Comparison of ENCODE assay signal across 8 cellular contexts in genomic region chr4:1309261-1310010, GRCh38. TPM values are rescaled to one million over a fixed set of nuclear protein-coding genes. Genes with fewer than 3 reads are reported as not detected.
DNase-seq lines count a peak whose midpoint lies in the region; ATAC-seq and FAIRE-seq lines count a peak whose summit lies in the region.

No MANE protein-coding gene starts in this region.

- FAIRE-seq in urothelium cell line (lab: Jason Lieb, UNC) = no peak

- H3K9me3 ChIP-seq in Karpas-422 (ENCODE audit: low read length) = no peaks in the 10 kb centered on the region

- H3K4me1 ChIP-seq in Karpas-422 (ENCODE audit: low read length) = peaks cover 14% of the 10 kb centered on the region

- peak; percentile 72 for ATAC-seq in GM19023 (IDR thresholded peaks at IDR 0.05; ENCODE audit: unreplicated experiment)
- ATAC-seq in activated T-cell treated with anti-CD3 and anti-CD28 coated beads, Interleukin-2, amount 50 U/mL, for 72 hours (replicated peaks in 1 of 2) = peak; percentile 80 to 83
- ATAC-seq in esophagus mucosa = peak; percentile 56

- H3K4me3 ChIP-seq in Karpas-422 (ENCODE audit: low read length) = no peak overlapping the region

- 0 out of 2 replicates have a peak, but pooled peaks cover 11% of the 10 kb centered on the region for H4K20me1 ChIP-seq in Karpas-422 (ENCODE audit: insufficient read depth, low read depth, low read length)

- H3K9ac ChIP-seq in Karpas-422 (ENCODE audit: low read length) = no peak overlapping the region

- H3K36me3 Mint-ChIP-seq in activated T-cell treated with anti-CD3 and anti-CD28 coated beads, Interleukin-2, amount 50 U/mL, for 72 hours (ENCODE audit: insufficient read depth in 2 of 2) = peaks cover 6 to 17% of the 10 kb centered on the region in 2 donors

- DNase-seq in LHCN-M2 (ENCODE audit: low read depth) (peak; percentile 94), middle frontal gyrus (ENCODE audit: extremely low spot score, low spot score) (peak; percentile 65), urothelium cell line (ENCODE audit: low spot score) (no peak), Karpas-422 (no peak)
- DNase-seq in activated T-cell treated with anti-CD3 and anti-CD28 coated beads, Interleukin-2, amount 50 U/mL, for 72 hours = peak; percentile 65 to 75
- DNase-seq in stimulated activated CD8-positive, alpha-beta memory T cell treated with anti-CD3 and anti-CD28 coated beads, Interleukin-2, amount 100 ng/mL, for 48 hours (ENCODE audit: low read depth in 2 of 2) = peak; percentile 50 to 57

- H2AFZ ChIP-seq in Karpas-422 (ENCODE audit: low read length) = no peak overlapping the region

- H3K4me2 ChIP-seq in Karpas-422 (ENCODE audit: low read depth, low read length, poor library complexity, severe bottlenecking) = no peak overlapping the region

- no peaks in the 10 kb centered on the region for H3K9me2 ChIP-seq in Karpas-422 (replicated peaks; ENCODE audit: insufficient read depth, low read length)

- H3K27ac ChIP-seq in Karpas-422 (ENCODE audit: low read length) = no peak overlapping the region

- peaks cover 14% of the 10 kb centered on the region for H3K36me3 ChIP-seq in Karpas-422 (ENCODE audit: insufficient read depth, low read length)

- peaks cover 83% of the 10 kb centered on the region for H3K79me2 ChIP-seq in Karpas-422 (ENCODE audit: low read length)

- peaks cover 51% of the 10 kb centered on the region for H3K4me1 Mint-ChIP-seq in activated T-cell treated with anti-CD3 and anti-CD28 coated beads, Interleukin-2, amount 50 U/mL, for 72 hours (ENCODE audit: low read depth)

- H3K9me3 Mint-ChIP-seq in activated T-cell treated with anti-CD3 and anti-CD28 coated beads, Interleukin-2, amount 50 U/mL, for 72 hours = no peaks in the 10 kb centered on the region

- H3K27me3 Mint-ChIP-seq in activated T-cell treated with anti-CD3 and anti-CD28 coated beads, Interleukin-2, amount 50 U/mL, for 72 hours (ENCODE audit: low read depth) = no peaks in the 10 kb centered on the region

- no peaks in the 10 kb centered on the region for H3K27me3 ChIP-seq in Karpas-422 (ENCODE audit: low read length)

- H3K4me3 Mint-ChIP-seq in activated T-cell treated with anti-CD3 and anti-CD28 coated beads, Interleukin-2, amount 50 U/mL, for 72 hours = peak overlapping the region; percentile 75 to 85

- H3K27ac Mint-ChIP-seq in activated T-cell treated with anti-CD3 and anti-CD28 coated beads, Interleukin-2, amount 50 U/mL, for 72 hours = peak overlapping the region; percentile 11

RNA-seq across cellular contexts. Expression of gene MAEA, which starts 19.7 kb away (rescaled TPM):
- 93.6 and 94.1 TPM in 2 replicates for total RNA-seq in LHCN-M2 (2014; rRNA removed)
- polyA plus RNA-seq in LHCN-M2 (2012) = 61.5 TPM
- total RNA-seq in activated T-cell treated with anti-CD3 and anti-CD28 coated beads, Interleukin-2, amount 50 U/mL, for 72 hours = 10 to 100 TPM; 38.4 to 48.4 TPM
- 59.4 TPM for total RNA-seq in esophagus mucosa
- total RNA-seq in Karpas-422 (2014; rRNA removed; shearing (Covaris generic); ENCODE audit: low replicate concordance) = 31.3 and 54.0 TPM in 2 replicates

RNA-seq across cellular contexts. Expression of gene UVSSA, which starts 37.6 kb away (rescaled TPM):
- total RNA-seq in LHCN-M2 (2014; rRNA removed) (6.3 and 11.1 TPM in 2 replicates), esophagus mucosa (11.0 TPM)
- polyA plus RNA-seq in LHCN-M2 (2012) = 3.1 TPM
- 10 to 100 TPM; 23.0 to 25.8 TPM for total RNA-seq in activated T-cell treated with anti-CD3 and anti-CD28 coated beads, Interleukin-2, amount 50 U/mL, for 72 hours
- 12.4 and 16.2 TPM in 2 replicates for total RNA-seq in Karpas-422 (2014; rRNA removed; shearing (Covaris generic); ENCODE audit: low replicate concordance)

Comparison
In these comparisons a context has a peak if more than half of its experiments do, and no peak if none do; other contexts are left out.
1. DNase-seq: peak in LHCN-M2 (single experiment), activated T-cell treated with anti-CD3 and anti-CD28 coated beads, Interleukin-2, amount 50 U/mL, for 72 hours (2 of 2), middle frontal gyrus (single experiment) and stimulated activated CD8-positive, alpha-beta memory T cell treated with anti-CD3 and anti-CD28 coated beads, Interleukin-2, amount 100 ng/mL, for 48 hours (2 of 2); none in urothelium cell line (single experiment) and Karpas-422 (single experiment).
2. Peak in every context shown above with its lines, with median percentiles within 50 percentile points of each other: ATAC-seq.